Comparison of ENCODE assay signal across 1 cellular context in the genomic region with DNA sequence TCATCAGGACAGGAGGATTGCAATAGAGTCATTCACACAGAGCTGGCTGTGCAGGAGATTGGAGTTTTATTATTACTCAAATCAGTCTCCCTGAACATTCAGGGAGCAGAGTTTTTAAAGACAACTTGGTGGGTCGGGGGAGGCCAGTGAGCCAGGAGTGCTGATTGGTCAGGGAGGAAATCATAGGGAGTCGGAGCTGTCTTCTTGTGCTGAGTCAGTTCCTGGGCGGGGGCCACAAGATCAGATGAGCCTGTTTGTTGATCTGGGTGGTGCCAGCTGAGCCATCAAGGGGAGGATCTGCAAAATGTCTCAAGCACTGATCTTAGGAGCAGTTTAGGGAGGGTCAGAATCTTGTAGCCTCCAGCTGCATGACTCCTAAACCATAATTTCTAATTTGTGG.
TF ChIP-seq lines count a peak whose summit lies in the region.

No MANE protein-coding gene starts in this region.

TF ChIP-seq in IMR-90, 13 proteins besides CTCF, POLR2A, EP300 and RAD21:
- 0 out of 2 replicates have a peak, but pooled peaks have one; percentile 11 for TF ChIP-seq MAFK (IDR thresholded peaks at IDR 0.05; ENCODE audit: low read depth, low read length)
